In the genomic region with DNA sequence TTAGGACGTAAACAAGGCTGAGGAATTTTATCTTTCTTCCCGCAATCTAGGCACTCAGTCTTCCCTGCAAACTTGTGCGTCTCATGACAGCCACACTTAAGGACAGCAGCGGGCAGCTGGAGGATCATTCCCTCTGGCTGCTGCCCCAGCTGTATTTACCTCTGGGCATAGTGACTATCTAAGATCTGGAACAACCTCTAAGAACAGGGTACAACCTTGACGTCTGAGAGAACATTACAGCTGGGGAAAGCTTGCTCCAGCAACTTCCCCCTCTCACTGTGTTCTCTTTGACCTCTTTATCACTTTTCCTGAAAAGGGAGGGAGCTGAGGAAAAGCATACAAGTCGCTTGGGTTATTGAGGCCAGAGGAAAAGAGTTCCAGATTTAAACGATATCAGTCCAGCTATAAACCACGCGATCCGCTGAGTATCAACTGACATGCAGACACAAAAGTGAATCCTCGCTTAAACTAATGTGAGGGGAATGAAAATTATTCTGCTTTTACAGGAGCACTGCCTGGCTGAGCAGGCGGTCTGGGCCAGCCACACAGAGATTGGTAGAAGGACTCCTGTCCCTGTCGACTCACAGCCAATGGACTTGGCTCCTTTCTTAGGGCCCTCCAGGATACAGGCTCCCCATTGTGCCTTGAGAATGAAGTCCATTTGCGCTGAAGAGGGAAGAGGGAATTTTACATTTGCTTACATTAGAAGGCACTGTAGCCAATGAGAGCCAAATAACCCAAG, we compare ENCODE assay signal across 2 cellular contexts.
TF ChIP-seq lines count a peak whose summit lies in the region.

No MANE protein-coding gene starts in this region.

TF ChIP-seq in liver, 16 proteins besides CTCF, POLR2A, EP300 and RAD21 (continued from another document):
- TF ChIP-seq EGR1 (IDR thresholded peaks at IDR 0.05; ENCODE audit: low read depth in 2 of 2) (peak in 1 of 2 donors; percentile 38), FOXA1 (IDR thresholded peaks at IDR 0.05) (no peak), HNF4A (conservative IDR thresholded peaks at IDR 0.05) (peak in 1 of 2 donors; percentile 2), ATF3 (IDR thresholded peaks at IDR 0.05) (no peak), SP1 (IDR thresholded peaks at IDR 0.05) (peak; percentile 38), JUND (IDR thresholded peaks at IDR 0.05) (peak in 1 of 2 donors; percentile 50), REST (IDR thresholded peaks at IDR 0.05) (peak; percentile 61), RXRA (IDR thresholded peaks at IDR 0.05) (peak; percentile 51 to 79), FOXA2 (IDR thresholded peaks at IDR 0.05) (no peak)

TF ChIP-seq in HepG2, 621 proteins besides CTCF, POLR2A, EP300 and RAD21 (continued from another document):
- TF ChIP-seq JUND (CRISPR knock-in tag; IDR thresholded peaks at IDR 0.05): no peak
TF ChIP-seq in HepG2: peak in this region for 0.
